Comparison of ENCODE assay signal across 4 cellular contexts in the genomic region with DNA sequence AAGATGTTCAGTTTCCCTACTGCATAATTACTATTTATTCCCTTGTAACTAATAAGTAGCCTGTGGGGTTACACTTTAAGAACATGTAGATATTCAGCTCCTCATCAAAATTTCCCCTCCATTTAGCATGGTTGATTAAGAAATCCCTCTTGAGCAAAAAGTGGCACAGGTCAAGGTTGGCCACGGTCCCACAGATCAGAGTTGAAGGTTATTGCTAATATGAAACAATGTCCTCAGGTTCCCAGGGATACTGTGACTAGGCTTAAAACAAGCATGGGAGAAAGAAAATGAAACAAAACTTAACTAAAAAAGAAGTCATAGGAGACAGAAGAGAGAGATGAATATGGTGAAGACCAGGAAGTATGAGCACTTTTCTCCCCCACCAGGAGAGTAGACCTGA.
"Had no signal": no experiment of that assay in that cellular context is flagged by ENCODE, and none has a peak within 500 bp of the region (broad histone marks: within the 10 kb centered on the region; RNA-seq: fewer than 3 reads in every experiment).

No MANE protein-coding gene starts in this region.

- H2AFZ ChIP-seq: GM23338 had no signal

- H3K4me3 ChIP-seq: GM23338 had no signal

- H3K4me2 ChIP-seq: GM23338 had no signal

- ATAC-seq: GM23338 had no signal

- DNase-seq: H9, HCEC 1CT, KBM-7 had no signal
